ENCODE assay signal across 11 cellular contexts in genomic region chr7:66522518-66522917, GRCh38.
DNase-seq lines count a peak whose midpoint lies in the region; ATAC-seq, FAIRE-seq and TF ChIP-seq lines count a peak whose summit lies in the region.
"Had no signal": no experiment of that assay in that cellular context is flagged by ENCODE, and none has a peak within 500 bp of the region (broad histone marks: within the 10 kb centered on the region; RNA-seq: fewer than 3 reads in every experiment).

No MANE protein-coding gene starts in this region.

- H3K4me2 ChIP-seq in GM23248 (ENCODE audit: unreplicated experiment): no peak overlapping the region

- ATAC-seq in CD4-positive, alpha-beta T cell (ENCODE audit: poor library complexity): peak; percentile 41
- no peak for ATAC-seq in GM21515 (IDR thresholded peaks at IDR 0.05; ENCODE audit: unreplicated experiment)

- no peak overlapping the region for H3K27ac Mint-ChIP-seq in CD4-positive, alpha-beta T cell
- no peak overlapping the region for H3K27ac Mint-ChIP-seq in activated T-helper 2 cell treated with anti-CD3 and anti-CD28 coated beads, Interferon-gamma antibody, Interleukin-2, Interleukin-4, amounts not matched to agents 10 μg/mL and 5 μg/mL and 100 μg/mL, durations not matched to agents 14 hours and 24 hours and 36 hours

- H3K9me2 ChIP-seq in GM23248 (ENCODE audit: insufficient read depth): no peaks in the 10 kb centered on the region

- CTCF ChIA-PET in CD4-positive, alpha-beta T cell (lab: Charles Lee): interaction anchor here (1.0 kb wide), 1 partner anchor 29 kb away, joined by 3 read pairs; no protein-coding TSS in a partner anchor

- FAIRE-seq in kidney (lab: Jason Lieb, UNC): no peak

- no peaks in the 10 kb centered on the region for H3K9me3 ChIP-seq in CD4-positive, alpha-beta T cell (ENCODE audit: control insufficient read depth, low read length)
- no peaks in the 10 kb centered on the region for H3K9me3 ChIP-seq in GM23248 (ENCODE audit: low read depth)
- H3K9me3 ChIP-seq in kidney (ENCODE audit: control insufficient read depth in 1 of 2, low read length in 2 of 2): no peaks in the 10 kb centered on the region
- H3K9me3 ChIP-seq: esophagus muscularis mucosa, MG63, tibial artery had no signal

- intact Hi-C loops in CD4-positive, alpha-beta T cell (cut with DNase I, micrococcal nuclease): no loop called here
- intact Hi-C loops in kidney (cut with DNase I): no loop called here
- intact Hi-C loops in lower leg skin (cut with DNase I; ENCODE audit: low total_unique reads): no loop called here
- intact Hi-C loops in activated T-helper 2 cell treated with anti-CD3 and anti-CD28 coated beads, Interferon-gamma antibody, Interleukin-2, Interleukin-4, amounts not matched to agents 10 μg/mL and 5 μg/mL and 100 μg/mL, durations not matched to agents 14 hours and 24 hours and 36 hours (cut with micrococcal nuclease): no loop called here

- H3K27me3 Mint-ChIP-seq in CD4-positive, alpha-beta T cell: no peaks in the 10 kb centered on the region
- no peaks in the 10 kb centered on the region for H3K27me3 Mint-ChIP-seq in activated T-helper 2 cell treated with anti-CD3 and anti-CD28 coated beads, Interferon-gamma antibody, Interleukin-2, Interleukin-4, amounts not matched to agents 10 μg/mL and 5 μg/mL and 100 μg/mL, durations not matched to agents 14 hours and 24 hours and 36 hours (ENCODE audit: low read depth)

- TF ChIP-seq CTCF in CD4-positive, alpha-beta T cell (IDR thresholded peaks at IDR 0.05): no peak
- peak; percentile 38 for TF ChIP-seq CTCF in VCaP (conservative IDR thresholded peaks at IDR 0.05)
- TF ChIP-seq CTCF in kidney (IDR thresholded peaks at IDR 0.05; ENCODE audit: borderline replicate concordance, extremely low read depth, insufficient read depth): peak; percentile 13
- no peak for TF ChIP-seq CTCF in lower leg skin (IDR thresholded peaks at IDR 0.05)

- H3K4me1 ChIP-seq in GM23248 (ENCODE audit: insufficient read depth) (no peaks in the 10 kb centered on the region), kidney (ENCODE audit: control insufficient read depth in 1 of 2, insufficient read depth in 1 of 2, low read depth in 1 of 2, low read length in 2 of 2) (no peaks in the 10 kb centered on the region)
- H3K4me1 ChIP-seq: esophagus muscularis mucosa, tibial artery had no signal

- H3K9ac ChIP-seq in GM23248 (no peak overlapping the region), kidney (ENCODE audit: low read length in 2 of 2) (no peak overlapping the region)

- no peak overlapping the region for H2AFZ ChIP-seq in GM23248

- no peaks in the 10 kb centered on the region for H4K20me1 ChIP-seq in GM23248 (ENCODE audit: insufficient read depth)

- no peaks in the 10 kb centered on the region for H3K36me3 ChIP-seq in GM23248 (ENCODE audit: low read depth)
- H3K36me3 ChIP-seq in kidney (ENCODE audit: control insufficient read depth in 1 of 2, insufficient read depth in 2 of 2, low read length in 2 of 2): no peaks in the 10 kb centered on the region
- H3K36me3 ChIP-seq: MG63 had no signal

- H3K9me3 Mint-ChIP-seq in CD4-positive, alpha-beta T cell: no peaks in the 10 kb centered on the region
- H3K9me3 Mint-ChIP-seq in activated T-helper 2 cell treated with anti-CD3 and anti-CD28 coated beads, Interferon-gamma antibody, Interleukin-2, Interleukin-4, amounts not matched to agents 10 μg/mL and 5 μg/mL and 100 μg/mL, durations not matched to agents 14 hours and 24 hours and 36 hours: no peaks in the 10 kb centered on the region

- POLR2A ChIA-PET in CD4-positive, alpha-beta T cell (lab: Charles Lee): no interaction called here

- no peak overlapping the region for H3K4me3 Mint-ChIP-seq in CD4-positive, alpha-beta T cell
- H3K4me3 Mint-ChIP-seq in activated T-helper 2 cell treated with anti-CD3 and anti-CD28 coated beads, Interferon-gamma antibody, Interleukin-2, Interleukin-4, amounts not matched to agents 10 μg/mL and 5 μg/mL and 100 μg/mL, durations not matched to agents 14 hours and 24 hours and 36 hours (ENCODE audit: low read depth): no peak overlapping the region

- no peak overlapping the region for H3K27ac ChIP-seq in CD4-positive, alpha-beta T cell (ENCODE audit: low read depth, low read length)
- H3K27ac ChIP-seq in GM23248 (no peak overlapping the region), VCaP (no peak overlapping the region), kidney (ENCODE audit: low read depth in 2 of 2, low read length in 2 of 2) (no peak overlapping the region)
- H3K27ac ChIP-seq: esophagus muscularis mucosa, tibial artery had no signal

- no peaks in the 10 kb centered on the region for H3K36me3 Mint-ChIP-seq in CD4-positive, alpha-beta T cell (ENCODE audit: low read depth)
- no peaks in the 10 kb centered on the region for H3K36me3 Mint-ChIP-seq in activated T-helper 2 cell treated with anti-CD3 and anti-CD28 coated beads, Interferon-gamma antibody, Interleukin-2, Interleukin-4, amounts not matched to agents 10 μg/mL and 5 μg/mL and 100 μg/mL, durations not matched to agents 14 hours and 24 hours and 36 hours (ENCODE audit: low read depth)

- H3K27me3 ChIP-seq in CD4-positive, alpha-beta T cell (ENCODE audit: control insufficient read depth, insufficient read depth, low read length): no peaks in the 10 kb centered on the region
- H3K27me3 ChIP-seq in GM23248 (replicated peaks; ENCODE audit: insufficient read depth): no peaks in the 10 kb centered on the region
- H3K27me3 ChIP-seq: esophagus muscularis mucosa, MG63, tibial artery had no signal

- H3F3A ChIP-seq in GM23248 (ENCODE audit: insufficient read depth): no peaks in the 10 kb centered on the region; the same call in 1 of the 2 replicates

- no peak for DNase-seq in CD4-positive, alpha-beta T cell
- DNase-seq in GM23248: peak; percentile 36
- no peak for DNase-seq in kidney
- no peak for DNase-seq in AG20443 (ENCODE audit: low spot score)
- DNase-seq in lower leg skin (ENCODE audit: low spot score in 2 of 2): no peak
- DNase-seq in activated T-helper 2 cell treated with anti-CD3 and anti-CD28 coated beads, Interferon-gamma antibody, Interleukin-2, Interleukin-4, amounts not matched to agents 10 μg/mL and 5 μg/mL and 100 μg/mL, durations not matched to agents 14 hours and 24 hours and 36 hours (ENCODE audit: low spot score): no peak
- DNase-seq: MG63, tibial artery had no signal

- H3K4me3 ChIP-seq in GM23248: no peak overlapping the region
- no peak overlapping the region for H3K4me3 ChIP-seq in kidney (ENCODE audit: low read length in 2 of 2)
- no peak overlapping the region for H3K4me3 ChIP-seq in lower leg skin (ENCODE audit: low read depth, poor library complexity, severe bottlenecking)
- H3K4me3 ChIP-seq: esophagus muscularis mucosa, MG63, tibial artery had no signal

- in situ Hi-C loops in GM23248 (cut with MboI): no loop called here

- H3K4me1 Mint-ChIP-seq in CD4-positive, alpha-beta T cell (ENCODE audit: low read depth): no peaks in the 10 kb centered on the region
- no peaks in the 10 kb centered on the region for H3K4me1 Mint-ChIP-seq in activated T-helper 2 cell treated with anti-CD3 and anti-CD28 coated beads, Interferon-gamma antibody, Interleukin-2, Interleukin-4, amounts not matched to agents 10 μg/mL and 5 μg/mL and 100 μg/mL, durations not matched to agents 14 hours and 24 hours and 36 hours (ENCODE audit: low read depth)

- no peaks in the 10 kb centered on the region for H3K79me2 ChIP-seq in GM23248 (ENCODE audit: insufficient read depth)

- no peak for TF ChIP-seq POLR2A in lower leg skin (IDR thresholded peaks at IDR 0.05)

- 74 to 76% methylated on average over 3 of the region's 3 CpGs for WGBS in GM23248 (ENCODE audit: low coverage in 1 of 2, low lambda C conversion rate in 2 of 2, missing lambda C conversion rate in 2 of 2), 2 experiments
- WGBS in lower leg skin, 2 donors: 25 to 52% methylated on average over 2 to 3 of the region's 3 CpGs

Comparison
In these comparisons a context has a peak if more than half of its experiments do, and no peak if none do; other contexts are left out.
1. CTCF ChIP-seq: peak in VCaP (single experiment) and kidney (single experiment); none in CD4-positive, alpha-beta T cell (single experiment) and lower leg skin (0 of 3).